ENCODE assay signal across 8 cellular contexts in genomic region chr2:55051026-55051866, GRCh38. TPM values are rescaled to one million over a fixed set of nuclear protein-coding genes. Genes with fewer than 3 reads are reported as not detected.
DNase-seq lines count a peak whose midpoint lies in the region; TF ChIP-seq lines count a peak whose summit lies in the region.

No MANE protein-coding gene starts in this region.

- H3K9me3 Mint-ChIP-seq in type B pancreatic cell: no peaks in the 10 kb centered on the region

- H3K27me3 Mint-ChIP-seq in type B pancreatic cell: no peaks in the 10 kb centered on the region

- H3K4me1 ChIP-seq in esophagus squamous epithelium (peaks cover 15 to 45% (median 22%) of the 10 kb centered on the region in 3 donors), muscle layer of colon (ENCODE audit: insufficient read depth, low read length) (peaks cover 22% of the 10 kb centered on the region)

- DNase-seq in activated T-cell treated with anti-CD3 and anti-CD28 coated beads for 1 hour (ENCODE audit: low read depth) (peak; percentile 9), activated T-cell treated with anti-CD3 and anti-CD28 coated beads for 4 hours (no peak), NCI-H2196 (lab: John Stamatoyannopoulos, UW; ENCODE audit: unreplicated experiment) (peak; percentile 18), esophagus squamous epithelium (lab: John Stamatoyannopoulos, UW) (no peak), type B pancreatic cell (ENCODE audit: extremely low spot score, unreplicated experiment) (no peak), mesenteric fat pad (ENCODE audit: low spot score) (no peak)
- DNase-seq in activated CD8-positive, alpha-beta memory T cell treated with anti-CD3 and anti-CD28 coated beads, Interleukin-2, amount 50 U/mL, for 4 hours: peak; percentile 24

- H3K27me3 ChIP-seq in esophagus squamous epithelium: no peaks in the 10 kb centered on the region
- no peaks in the 10 kb centered on the region for H3K27me3 ChIP-seq in muscle layer of colon (ENCODE audit: control insufficient read depth in 1 of 2, insufficient read depth in 2 of 2, low read length in 2 of 2)

- peaks cover 26% of the 10 kb centered on the region for H3K4me1 Mint-ChIP-seq in type B pancreatic cell (ENCODE audit: unreplicated experiment)

- H3K9me3 ChIP-seq in esophagus squamous epithelium (no peaks in the 10 kb centered on the region), muscle layer of colon (ENCODE audit: low read length) (no peaks in the 10 kb centered on the region)

- 15 to 19% methylated on average over 9 of the region's 9 CpGs for WGBS in esophagus squamous epithelium, 2 donors

- H3K27ac ChIP-seq in esophagus squamous epithelium (peak overlapping the region; percentile 99 to 100 (median 100)), muscle layer of colon (ENCODE audit: low read depth, low read length) (peak overlapping the region; percentile 100)

- H3K36me3 ChIP-seq in esophagus squamous epithelium (no peaks in the 10 kb centered on the region), muscle layer of colon (ENCODE audit: insufficient read depth, low read length) (no peaks in the 10 kb centered on the region)

- TF ChIP-seq CTCF in esophagus squamous epithelium (IDR thresholded peaks at IDR 0.05) (no peak), type B pancreatic cell (conservative IDR thresholded peaks at IDR 0.05) (no peak)

- TF ChIP-seq POLR2A in esophagus squamous epithelium (IDR thresholded peaks at IDR 0.05): no peak

- H3K36me3 Mint-ChIP-seq in type B pancreatic cell: no peaks in the 10 kb centered on the region

- peak overlapping the region; percentile 58 for H3K9ac ChIP-seq in muscle layer of colon (ENCODE audit: low read length)

- peak overlapping the region; percentile 98 for H3K4me3 Mint-ChIP-seq in type B pancreatic cell

- H3K27ac Mint-ChIP-seq in type B pancreatic cell: peak overlapping the region; percentile 99

- intact Hi-C loops in esophagus squamous epithelium (cut with DNase I): loop anchor here (2.0 kb wide), 1 partner anchor 118 kb away; no protein-coding TSS in a partner anchor

- H3K4me3 ChIP-seq in esophagus squamous epithelium (peak overlapping the region; percentile 81 to 98 (median 94)), muscle layer of colon (ENCODE audit: low read depth in 1 of 2, low read length in 2 of 2) (peak overlapping the region; percentile 55 to 99)

RNA-seq across cellular contexts. Expression of gene RTN4, which starts 1.0 kb away (rescaled TPM):
- total RNA-seq in esophagus squamous epithelium: 100 to 1,000 TPM in 3 of 4 donors, 10 to 100 TPM in 1; 95.8 to 179 (median 129) TPM
- 187 and 222 TPM in 2 replicates for total RNA-seq in type B pancreatic cell (ENCODE audit: low replicate concordance)
- 681 TPM for total RNA-seq in mesenteric fat pad

Comparison
In these comparisons a context has a peak if more than half of its experiments do, and no peak if none do; other contexts are left out.
1. DNase-seq: peak in activated T-cell treated with anti-CD3 and anti-CD28 coated beads for 1 hour (single experiment), NCI-H2196 (single experiment) and activated CD8-positive, alpha-beta memory T cell treated with anti-CD3 and anti-CD28 coated beads, Interleukin-2, amount 50 U/mL, for 4 hours (single experiment); none in activated T-cell treated with anti-CD3 and anti-CD28 coated beads for 4 hours (single experiment), esophagus squamous epithelium (single experiment), type B pancreatic cell (single experiment) and mesenteric fat pad (single experiment).